Comparison of ENCODE assay signal across 37 cellular contexts in genomic region chr10:48277093-48277492, GRCh38. TPM values are rescaled to one million over a fixed set of nuclear protein-coding genes. Genes with fewer than 3 reads are reported as not detected.
"Had no signal": no experiment of that assay in that cellular context is flagged by ENCODE, and none has a peak within 500 bp of the region (broad histone marks: within the 10 kb centered on the region; RNA-seq: fewer than 3 reads in every experiment).

No MANE protein-coding gene starts in this region.

- DNase-seq: Karpas-422, Kasumi-1, MG63, MM.1S, MV-4-11, NCI-H1048, NCI-H1092, NCI-H1092 treated with DMSO at 0.1 percent for 48 hours, NCI-H1105, NCI-H1105 treated with DMSO at 0.1 percent for 48 hours, NCI-H1417 treated with DMSO at 0.1 percent for 48 hours, NCI-H1436, NCI-H1436 treated with DMSO at 0.1 percent for 48 hours, NCI-H146, NCI-H1694, NCI-H1694 treated with DMSO at 0.1 percent for 48 hours, NCI-H187, NCI-H187 treated with DMSO at 0.1 percent for 48 hours, NCI-H1930, NCI-H2029, NCI-H2029 treated with DMSO at 0.1 percent for 48 hours, NCI-H2081, NCI-H2081 treated with DMSO at 0.1 percent for 48 hours, NCI-H2107, NCI-H2171, NCI-H2171 treated with DMSO at 0.1 percent for 48 hours, NCI-H2227 treated with DMSO at 0.1 percent for 48 hours, NCI-H226, NCI-H345, NCI-H446, NCI-H446 treated with DMSO at 0.1 percent for 48 hours, NCI-H510A, NCI-H510A treated with DMSO at 0.1 percent for 48 hours had no signal

- H3K9me3 ChIP-seq: MG63 had no signal

- H3K27me3 ChIP-seq: MG63 had no signal

- H3K4me2 ChIP-seq: KMS-11 had no signal

- H3K9ac ChIP-seq: KMS-11 had no signal

- H3K36me3 ChIP-seq: MG63 had no signal

- H3K4me3 ChIP-seq: MG63 had no signal

- H3K27ac ChIP-seq: KMS-11 had no signal

RNA-seq across cellular contexts. Expression of gene FRMPD2, which starts 2.6 kb away (rescaled TPM):
- total RNA-seq: LHCN-M2, M059J, NCI-H460 had no signal
